25 cellular contexts compared by ENCODE assay signal in the genomic region with DNA sequence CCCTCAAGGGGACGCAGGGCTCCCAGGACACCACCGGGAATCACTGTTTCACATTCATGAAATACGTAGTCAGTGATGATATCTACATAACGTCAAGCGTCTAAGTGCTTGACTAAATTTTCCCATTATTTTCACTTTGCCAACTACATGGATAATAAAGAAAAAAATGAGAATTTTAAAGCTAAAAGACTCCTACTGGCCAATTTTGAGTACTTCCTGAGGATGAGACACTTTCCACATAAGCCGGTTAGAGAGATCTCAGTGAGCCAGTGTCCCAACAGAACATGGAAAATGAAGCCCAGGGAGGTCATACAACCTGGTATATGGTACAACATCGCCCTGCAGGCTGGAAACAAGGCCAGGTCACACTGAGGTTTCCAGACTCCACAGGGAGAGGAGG.
DNase-seq lines count a peak whose midpoint lies in the region; FAIRE-seq and TF ChIP-seq lines count a peak whose summit lies in the region.
"Had no signal": no experiment of that assay in that cellular context is flagged by ENCODE, and none has a peak within 500 bp of the region (broad histone marks: within the 10 kb centered on the region; RNA-seq: fewer than 3 reads in every experiment).

No MANE protein-coding gene starts in this region.

- no peaks in the 10 kb centered on the region for H3K9me3 ChIP-seq in GM23248 (ENCODE audit: low read depth)
- H3K9me3 ChIP-seq: BE2C, SJCRH30 had no signal

- H3K27ac Mint-ChIP-seq in chondrocyte (ENCODE audit: unreplicated experiment): no peak overlapping the region
- H3K27ac Mint-ChIP-seq in glutamatergic neuron (ENCODE audit: unreplicated experiment): no peak overlapping the region
- no peak overlapping the region for H3K27ac Mint-ChIP-seq in progenitor cell of endocrine pancreas
- H3K27ac Mint-ChIP-seq: CD14-positive monocyte; CD8-positive, alpha-beta memory T cell had no signal

- in situ Hi-C loops in GM23248 (cut with MboI): no loop called here

- H3K4me2 ChIP-seq in GM23248 (ENCODE audit: unreplicated experiment): no peak overlapping the region
- H3K4me2 ChIP-seq: PC-9 had no signal

- no peaks in the 10 kb centered on the region for H3K36me3 ChIP-seq in GM23248 (ENCODE audit: low read depth)
- H3K36me3 ChIP-seq: BE2C, SJCRH30 had no signal

- H3K9ac ChIP-seq in GM23248: no peak overlapping the region

- H3K27me3 Mint-ChIP-seq in chondrocyte (ENCODE audit: low read depth): no peaks in the 10 kb centered on the region
- no peaks in the 10 kb centered on the region for H3K27me3 Mint-ChIP-seq in glutamatergic neuron (ENCODE audit: unreplicated experiment)
- H3K27me3 Mint-ChIP-seq in progenitor cell of endocrine pancreas: no peaks in the 10 kb centered on the region

- H3K27ac ChIP-seq in GM23248: no peak overlapping the region
- H3K27ac ChIP-seq: PC-9, SJCRH30 had no signal

- peak; percentile 7 for DNase-seq in GM23248
- DNase-seq in chondrocyte (ENCODE audit: low spot score): no peak
- no peak for DNase-seq in glutamatergic neuron
- DNase-seq in progenitor cell of endocrine pancreas (ENCODE audit: low spot score, unreplicated experiment): no peak
- DNase-seq in frontal cortex (ENCODE audit: low spot score in 2 of 2): no peak
- DNase-seq in HCEC 1CT: no peak
- DNase-seq in NCI-H345 (lab: John Stamatoyannopoulos, UW): no peak
- DNase-seq: 8988T; ACHN; BE2C; CD8-positive, alpha-beta memory T cell; DMS 273 treated with DMSO at 0.1 percent for 48 hours; DMS79; GF-D8; Kasumi-1; MV-4-11; NCI-H1105; NCI-H1930; NCI-H2107; NCI-H526 treated with DMSO at 0.1 percent for 48 hours; PC-9; SJCRH30 had no signal

- no peaks in the 10 kb centered on the region for H3K79me2 ChIP-seq in GM23248 (ENCODE audit: insufficient read depth)

- TF ChIP-seq CTCF in chondrocyte (IDR thresholded peaks at IDR 0.05): peak; percentile 54
- TF ChIP-seq CTCF in glutamatergic neuron (IDR thresholded peaks at IDR 0.05; ENCODE audit: partially characterized antibody, unreplicated experiment): peak; percentile 49
- peak; percentile 26 for TF ChIP-seq CTCF in progenitor cell of endocrine pancreas (IDR thresholded peaks at IDR 0.05; ENCODE audit: unreplicated experiment)

- H3K9me2 ChIP-seq in GM23248 (ENCODE audit: insufficient read depth): no peaks in the 10 kb centered on the region

- WGBS in GM23248 (ENCODE audit: low coverage in 1 of 2, low lambda C conversion rate in 2 of 2, missing lambda C conversion rate in 2 of 2), 2 experiments: 79 to 84% methylated on average over 7 of the region's 7 CpGs

- peaks cover 2% of the 10 kb centered on the region for H3K4me1 Mint-ChIP-seq in chondrocyte (ENCODE audit: low read depth)
- H3K4me1 Mint-ChIP-seq in glutamatergic neuron (ENCODE audit: low read depth, unreplicated experiment): no peaks in the 10 kb centered on the region
- peaks cover 20% of the 10 kb centered on the region for H3K4me1 Mint-ChIP-seq in progenitor cell of endocrine pancreas (ENCODE audit: low read depth)

- H3K9me3 Mint-ChIP-seq in chondrocyte (ENCODE audit: low read depth) (no peaks in the 10 kb centered on the region), glutamatergic neuron (ENCODE audit: unreplicated experiment) (no peaks in the 10 kb centered on the region), progenitor cell of endocrine pancreas (ENCODE audit: low read depth) (peaks cover 3% of the 10 kb centered on the region)
- H3K9me3 Mint-ChIP-seq: CD8-positive, alpha-beta memory T cell had no signal

- no peaks in the 10 kb centered on the region for H3K27me3 ChIP-seq in GM23248 (replicated peaks; ENCODE audit: insufficient read depth)
- H3K27me3 ChIP-seq: BE2C, SJCRH30 had no signal

- H2AFZ ChIP-seq in GM23248: no peak overlapping the region
- H2AFZ ChIP-seq: PC-9 had no signal

- no peak for FAIRE-seq in frontal cortex (lab: Jason Lieb, UNC)
- FAIRE-seq: GM12891, HepG2 had no signal

- no peaks in the 10 kb centered on the region for H3F3A ChIP-seq in GM23248 (ENCODE audit: insufficient read depth)

- H4K20me1 ChIP-seq in GM23248 (ENCODE audit: insufficient read depth): no peaks in the 10 kb centered on the region

- no peak overlapping the region for H3K4me3 ChIP-seq in GM23248
- H3K4me3 ChIP-seq: PC-9, SJCRH30 had no signal

- H3K36me3 Mint-ChIP-seq in chondrocyte (ENCODE audit: low read depth) (no peaks in the 10 kb centered on the region), glutamatergic neuron (ENCODE audit: unreplicated experiment) (no peaks in the 10 kb centered on the region), progenitor cell of endocrine pancreas (ENCODE audit: insufficient read depth) (peaks cover 1% of the 10 kb centered on the region)
- H3K36me3 Mint-ChIP-seq: CD14-positive monocyte; CD8-positive, alpha-beta memory T cell had no signal

- no peaks in the 10 kb centered on the region for H3K4me1 ChIP-seq in GM23248 (ENCODE audit: insufficient read depth)
- H3K4me1 ChIP-seq: SJCRH30 had no signal

- H3K4me3 Mint-ChIP-seq in chondrocyte (ENCODE audit: unreplicated experiment) (no peak overlapping the region), glutamatergic neuron (ENCODE audit: unreplicated experiment) (no peak overlapping the region), progenitor cell of endocrine pancreas (ENCODE audit: low read depth) (no peak overlapping the region)
- H3K4me3 Mint-ChIP-seq: CD14-positive monocyte; CD8-positive, alpha-beta memory T cell had no signal
